12 cellular contexts compared by ENCODE assay signal in genomic region chr12:51818567-51819300, GRCh38. TPM values are rescaled to one million over a fixed set of nuclear protein-coding genes. Genes with fewer than 3 reads are reported as not detected.
DNase-seq lines count a peak whose midpoint lies in the region; TF ChIP-seq lines count a peak whose summit lies in the region.
"Had no signal": no experiment of that assay in that cellular context is flagged by ENCODE, and none has a peak within 500 bp of the region (broad histone marks: within the 10 kb centered on the region; RNA-seq: fewer than 3 reads in every experiment).

No MANE protein-coding gene starts in this region.

- no peak overlapping the region for H3K4me3 ChIP-seq in NT2/D1 (ENCODE audit: insufficient read length, low read depth)
- no peak overlapping the region for H3K4me3 ChIP-seq in fibroblast of mammary gland (ENCODE audit: control insufficient read depth, low read depth, low read length)
- H3K4me3 ChIP-seq in testis, result no peak overlapping the region
- H3K4me3 ChIP-seq: SJSA1 had no signal

- intact Hi-C loops in testis (cut with DNase I; ENCODE audit: low total_unique reads), result no loop called here

- 50 to 69% methylated on average over 2 to 4 of the region's 4 CpGs for WGBS in testis, 2 donors

- no peak for TF ChIP-seq POLR2A in testis (IDR thresholded peaks at IDR 0.05)

- H3K27me3 ChIP-seq in NT2/D1 (ENCODE audit: insufficient read depth, insufficient read length) (peaks cover 20% of the 10 kb centered on the region), testis (no peaks in the 10 kb centered on the region)

- TF ChIP-seq CTCF in fibroblast of mammary gland (conservative IDR thresholded peaks at IDR 0.05; ENCODE audit: control insufficient read depth, insufficient read depth, low read depth, low read length) (no peak), testis (IDR thresholded peaks at IDR 0.05) (no peak)

- H3K4me1 ChIP-seq in NT2/D1 (ENCODE audit: insufficient read depth, insufficient read length) (peaks cover 11% of the 10 kb centered on the region), testis (peaks cover 18% of the 10 kb centered on the region)

- H3K36me3 ChIP-seq in NT2/D1 (ENCODE audit: insufficient read depth, insufficient read length, low read length) (peaks cover 19% of the 10 kb centered on the region), testis (ENCODE audit: low read depth, missing control alignments) (no peaks in the 10 kb centered on the region)
- H3K36me3 ChIP-seq: SJSA1 had no signal

- DNase-seq in G401 (ENCODE audit: low spot score) (peak; percentile 65), NT2/D1 (ENCODE audit: low read depth, low spot score) (no peak), fibroblast of mammary gland (ENCODE audit: low read depth) (peak; percentile 91), testis (peak; percentile 33), SKM-1 treated with dmso at 0.1 percent for 144 hours (lab: John Stamatoyannopoulos, UW; ENCODE audit: unreplicated experiment) (no peak), midbrain (lab: John Stamatoyannopoulos, UW) (no peak)
- no peak for DNase-seq in activated naive CD4-positive, alpha-beta T cell treated with Interleukin-2 at 50 U/mL for 16 hours
- DNase-seq: activated T-cell treated with anti-CD3 and anti-CD28 coated beads, Interleukin-2, amount 50 U/mL, for 1 hour; endodermal cell; NCI-H1048; NCI-H524 treated with DMSO at 0.1 percent for 48 hours had no signal

- peaks cover 16% of the 10 kb centered on the region; the same call in 1 of the 2 replicates for H3K9me3 ChIP-seq in NT2/D1 (ENCODE audit: insufficient read depth, low read length)
- no peaks in the 10 kb centered on the region for H3K9me3 ChIP-seq in testis

- H3K27ac ChIP-seq in testis, result no peak overlapping the region
- H3K27ac ChIP-seq: SJSA1 had no signal

- in situ Hi-C loops in G401 (cut with HindIII; ENCODE audit: low sequenced_read_pairs), result no loop called here

- H3K9ac ChIP-seq in NT2/D1 (ENCODE audit: insufficient read length, low read depth), result peak overlapping the region; percentile 6

RNA-seq across cellular contexts. Expression of gene FIGNL2, which starts 29.8 kb away (rescaled TPM):
- total RNA-seq in G401 (2014; rRNA removed; shearing (Covaris generic)), result 11.1 and 12.8 TPM in 2 replicates
- total RNA-seq in testis, result 1 to 10 TPM; 1.7 to 2.1 TPM
- 1.1 TPM for polyA plus RNA-seq in testis (ENCODE audit: insufficient read depth, low read depth, low replicate concordance)
- total RNA-seq: SJSA1 had no signal

Comparison
In these comparisons a context has a peak if more than half of its experiments do, and no peak if none do; other contexts are left out.
1. DNase-seq: peak in G401 (single experiment), fibroblast of mammary gland (single experiment) and testis (single experiment); none in NT2/D1 (single experiment), SKM-1 treated with dmso at 0.1 percent for 144 hours (single experiment), midbrain (single experiment) and activated naive CD4-positive, alpha-beta T cell treated with Interleukin-2 at 50 U/mL for 16 hours (single experiment).